ENCODE assay signal across 17 cellular contexts in genomic region chr2:24929230-24929629, GRCh38.
"Had no signal": no experiment of that assay in that cellular context is flagged by ENCODE, and none has a peak within 500 bp of the region (broad histone marks: within the 10 kb centered on the region; RNA-seq: fewer than 3 reads in every experiment).

No MANE protein-coding gene starts in this region.

- H3K27ac Mint-ChIP-seq: activated CD8-positive, alpha-beta memory T cell treated with anti-CD3 and anti-CD28 coated beads, Interleukin-2, amount 10 ng/mL, durations not matched to agents 7 days and 5 days; activated T-helper 2 cell treated with anti-CD3 and anti-CD28 coated beads, Interferon-gamma antibody, Interleukin-2, Interleukin-4, amounts not matched to agents 10 μg/mL and 5 μg/mL and 100 μg/mL, durations not matched to agents 14 hours and 24 hours and 36 hours; natural killer cell; stimulated activated effector memory CD8-positive, alpha-beta T cell treated with anti-CD3 and anti-CD28 coated beads, Interleukin-12 subunit alpha, Interleukin-12 subunit beta, amount 100 ng/mL, for 72 hours had no signal

- H3K4me3 Mint-ChIP-seq: activated CD8-positive, alpha-beta memory T cell treated with anti-CD3 and anti-CD28 coated beads, Interleukin-2, amount 10 ng/mL, durations not matched to agents 7 days and 5 days; natural killer cell; stimulated activated effector memory CD8-positive, alpha-beta T cell treated with anti-CD3 and anti-CD28 coated beads, Interleukin-12 subunit alpha, Interleukin-12 subunit beta, amount 100 ng/mL, for 72 hours had no signal

- H3K27ac ChIP-seq: body of pancreas, coronary artery, foreskin keratinocyte, neutrophil, tibial artery had no signal

- H3K36me3 ChIP-seq: neutrophil, tibial artery had no signal

- ATAC-seq: activated CD8-positive, alpha-beta memory T cell treated with anti-CD3 and anti-CD28 coated beads, Interleukin-2, amount 10 ng/mL, durations not matched to agents 7 days and 5 days; body of pancreas; foreskin keratinocyte; natural killer cell; stimulated activated effector memory CD8-positive, alpha-beta T cell treated with anti-CD3 and anti-CD28 coated beads, Interleukin-12 subunit alpha, Interleukin-12 subunit beta, amount 100 ng/mL, for 72 hours had no signal

- H3K4me3 ChIP-seq: body of pancreas, coronary artery, tibial artery had no signal

- H3K9me3 Mint-ChIP-seq: activated T-helper 2 cell treated with anti-CD3 and anti-CD28 coated beads, Interferon-gamma antibody, Interleukin-2, Interleukin-4, amounts not matched to agents 10 μg/mL and 5 μg/mL and 100 μg/mL, durations not matched to agents 14 hours and 24 hours and 36 hours; natural killer cell; stimulated activated effector memory CD8-positive, alpha-beta T cell treated with anti-CD3 and anti-CD28 coated beads, Interleukin-12 subunit alpha, Interleukin-12 subunit beta, amount 100 ng/mL, for 72 hours had no signal

- DNase-seq: activated CD8-positive, alpha-beta memory T cell treated with anti-CD3 and anti-CD28 coated beads, Interleukin-2, amount 10 ng/mL, durations not matched to agents 7 days and 5 days; activated naive CD4-positive, alpha-beta T cell treated with anti-CD3 and anti-CD28 coated beads, Interleukin-2, amount 50 U/mL, for 16 hours; activated T-cell treated with anti-CD3 and anti-CD28 coated beads, Interleukin-2, amount 50 U/mL, for 1 hour; body of pancreas; caudate nucleus; glutamatergic neuron; hypothalamus; kidney glomerular epithelial cell; mesendoderm; natural killer cell; T-helper 9 cell; tibial artery had no signal

- H3K27me3 ChIP-seq: body of pancreas, foreskin keratinocyte, tibial artery had no signal

- H3K36me3 Mint-ChIP-seq: activated CD8-positive, alpha-beta memory T cell treated with anti-CD3 and anti-CD28 coated beads, Interleukin-2, amount 10 ng/mL, durations not matched to agents 7 days and 5 days; natural killer cell; stimulated activated effector memory CD8-positive, alpha-beta T cell treated with anti-CD3 and anti-CD28 coated beads, Interleukin-12 subunit alpha, Interleukin-12 subunit beta, amount 100 ng/mL, for 72 hours had no signal

- H3K4me1 ChIP-seq: body of pancreas had no signal

- H3K9me3 ChIP-seq: body of pancreas, neutrophil, tibial artery had no signal
